In the genomic region with DNA sequence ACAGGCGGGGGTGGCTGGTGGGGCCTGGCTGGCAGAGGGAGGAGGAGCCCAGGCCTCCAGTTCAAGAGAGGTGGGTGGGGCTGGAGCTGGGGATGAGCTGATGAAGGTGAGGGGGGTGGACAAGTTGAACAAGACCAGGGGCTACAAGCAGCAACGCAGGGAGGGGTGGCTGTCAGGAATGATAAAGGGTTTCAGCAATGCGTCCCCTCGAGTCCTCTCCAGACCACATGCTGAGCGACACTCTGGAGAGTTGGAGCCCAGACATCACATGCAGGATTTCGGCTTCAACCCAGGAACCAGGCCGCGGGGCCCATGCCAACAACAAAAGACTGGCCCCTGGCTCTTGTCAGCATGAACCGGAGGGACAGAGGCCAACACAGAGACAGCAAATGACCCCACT, we compare ENCODE assay signal across 20 cellular contexts.
DNase-seq lines count a peak whose midpoint lies in the region; ATAC-seq, FAIRE-seq and TF ChIP-seq lines count a peak whose summit lies in the region.
"Had no signal": no experiment of that assay in that cellular context is flagged by ENCODE, and none has a peak within 500 bp of the region (broad histone marks: within the 10 kb centered on the region; RNA-seq: fewer than 3 reads in every experiment).

No MANE protein-coding gene starts in this region.

- no peak for FAIRE-seq in kidney (lab: Jason Lieb, UNC)
- FAIRE-seq: GM12892, HTR-8/SVneo had no signal

- peaks cover 9% of the 10 kb centered on the region; the same call in 2 of the 3 replicates for H3K4me1 Mint-ChIP-seq in GM23338
- H3K4me1 Mint-ChIP-seq: B cell had no signal

- H3K27me3 ChIP-seq in right cardiac atrium (ENCODE audit: control insufficient read depth, insufficient read depth) (no peaks in the 10 kb centered on the region), GM23338 (ENCODE audit: insufficient read depth) (no peaks in the 10 kb centered on the region)

- TF ChIP-seq CTCF in kidney (IDR thresholded peaks at IDR 0.05; ENCODE audit: borderline replicate concordance, extremely low read depth, insufficient read depth) (no peak), GM23338 (conservative IDR thresholded peaks at IDR 0.05; ENCODE audit: low read depth in 2 of 2) (no peak)

- no peaks in the 10 kb centered on the region for H3K9me3 Mint-ChIP-seq in GM23338
- H3K9me3 Mint-ChIP-seq: CD8-positive, alpha-beta T cell had no signal

- intact Hi-C loops in cardiac septum (cut with DNase I) (no loop called here), right cardiac atrium (cut with DNase I) (no loop called here), kidney (cut with DNase I) (no loop called here), posterior vena cava (cut with DNase I) (no loop called here)

- H3K4me3 Mint-ChIP-seq in GM23338 = no peak overlapping the region
- H3K4me3 Mint-ChIP-seq: B cell; CD8-positive, alpha-beta T cell; HFFc6 had no signal

- peaks cover 13% of the 10 kb centered on the region for H3K27me3 Mint-ChIP-seq in GM23338 (ENCODE audit: insufficient read depth, low read depth, poor library complexity)

- H3K9ac ChIP-seq in kidney (ENCODE audit: low read length in 2 of 2) = no peak overlapping the region
- H3K9ac ChIP-seq: BLaER1 treated with 17β-estradiol and CSF1 and Interleukin-3, amounts not matched to agents 10 nM and 100 nM had no signal

- 72% methylated on average over 9 of the region's 9 CpGs for WGBS in right cardiac atrium

- H3K4me1 ChIP-seq in right cardiac atrium (ENCODE audit: control insufficient read depth, insufficient read depth, low read length) = no peaks in the 10 kb centered on the region
- H3K4me1 ChIP-seq in kidney (ENCODE audit: control insufficient read depth in 1 of 2, insufficient read depth in 1 of 2, low read depth in 1 of 2, low read length in 2 of 2) = no peaks in the 10 kb centered on the region
- H3K4me1 ChIP-seq in GM23338 (ENCODE audit: insufficient read depth) = no peaks in the 10 kb centered on the region

- H3K4me2 ChIP-seq in GM23338 = no peak overlapping the region

- no peaks in the 10 kb centered on the region for H3F3A ChIP-seq in GM23338 (replicated peaks; ENCODE audit: low read depth)

- no peak overlapping the region for H3K4me3 ChIP-seq in right cardiac atrium (ENCODE audit: low read length)
- H3K4me3 ChIP-seq in kidney (ENCODE audit: low read length in 2 of 2) = no peak overlapping the region
- no peak overlapping the region for H3K4me3 ChIP-seq in GM23338
- H3K4me3 ChIP-seq: BLaER1 treated with 17β-estradiol and CSF1 and Interleukin-3, amounts not matched to agents 10 nM and 100 nM had no signal

- no peaks in the 10 kb centered on the region for H3K9me2 ChIP-seq in GM23338 (ENCODE audit: insufficient read depth)

- DNase-seq in cardiac septum (ENCODE audit: low spot score) = peak; percentile 15
- DNase-seq in right cardiac atrium = no peak
- peak; percentile 42 for DNase-seq in kidney
- DNase-seq in posterior vena cava (ENCODE audit: low spot score) = peak; percentile 35
- DNase-seq in activated gamma-delta T cell treated with Interleukin-2 at 50 U/mL for 16 hours = no peak
- no peak for DNase-seq in GDM1 (lab: John Stamatoyannopoulos, UW)
- no peak for DNase-seq in GM23338 (ENCODE audit: low spot score)
- DNase-seq: Calu3; CD8-positive, alpha-beta T cell; DND-41; EL; GOT3; H7; HFFc6; IMR-90 had no signal

- ATAC-seq in right cardiac atrium (no peak), GM23338 (no peak)
- ATAC-seq: CD8-positive, alpha-beta T cell; HCT116 had no signal

- no peaks in the 10 kb centered on the region for H3K36me3 ChIP-seq in kidney (ENCODE audit: control insufficient read depth in 1 of 2, insufficient read depth in 2 of 2, low read length in 2 of 2)
- H3K36me3 ChIP-seq in GM23338 (ENCODE audit: insufficient read depth) = peaks cover 2% of the 10 kb centered on the region; the same call in 1 of the 2 replicates
- H3K36me3 ChIP-seq: BLaER1 treated with 17β-estradiol and CSF1 and Interleukin-3, amounts not matched to agents 10 nM and 100 nM had no signal

- no peaks in the 10 kb centered on the region for H4K20me1 ChIP-seq in GM23338 (replicated peaks; ENCODE audit: insufficient read depth)

- no peak overlapping the region for H3K27ac ChIP-seq in right cardiac atrium (ENCODE audit: low read length)
- H3K27ac ChIP-seq in kidney (ENCODE audit: low read depth in 2 of 2, low read length in 2 of 2) = no peak overlapping the region
- no peak overlapping the region for H3K27ac ChIP-seq in GM23338 (ENCODE audit: low read depth)
- H3K27ac ChIP-seq: BLaER1 treated with 17β-estradiol and CSF1 and Interleukin-3, amounts not matched to agents 10 nM and 100 nM had no signal

- no peaks in the 10 kb centered on the region; the same call in 2 of the 3 replicates for H3K36me3 Mint-ChIP-seq in GM23338 (ENCODE audit: low read depth)
- H3K36me3 Mint-ChIP-seq: CD8-positive, alpha-beta T cell had no signal

- H3K9me3 ChIP-seq in right cardiac atrium (ENCODE audit: control insufficient read depth, low read length) (no peaks in the 10 kb centered on the region), kidney (ENCODE audit: control insufficient read depth in 1 of 2, low read length in 2 of 2) (peaks cover 0 to 2% of the 10 kb centered on the region in 2 donors)

- no peak overlapping the region for H3K27ac Mint-ChIP-seq in GM23338
- H3K27ac Mint-ChIP-seq: B cell; CD8-positive, alpha-beta T cell; HFFc6 had no signal

- H3K79me2 ChIP-seq in GM23338 (replicated peaks; ENCODE audit: insufficient read depth) = no peaks in the 10 kb centered on the region

- H2AFZ ChIP-seq in GM23338 = no peak overlapping the region

TF ChIP-seq in GM23338, 12 proteins besides CTCF, POLR2A, EP300 and RAD21:
- TF ChIP-seq NANOG (IDR thresholded peaks at IDR 0.05; ENCODE audit: borderline replicate concordance) (no peak), EZH2phosphoT487 (IDR thresholded peaks at IDR 0.05; ENCODE audit: unreplicated experiment) (no peak), EZH2 (IDR thresholded peaks at IDR 0.05; ENCODE audit: low read depth, unreplicated experiment) (no peak), ZNF331 (CRISPR knock-in tag; IDR thresholded peaks at IDR 0.05; ENCODE audit: low read depth) (no peak)
- TF ChIP-seq, protein P1, sequence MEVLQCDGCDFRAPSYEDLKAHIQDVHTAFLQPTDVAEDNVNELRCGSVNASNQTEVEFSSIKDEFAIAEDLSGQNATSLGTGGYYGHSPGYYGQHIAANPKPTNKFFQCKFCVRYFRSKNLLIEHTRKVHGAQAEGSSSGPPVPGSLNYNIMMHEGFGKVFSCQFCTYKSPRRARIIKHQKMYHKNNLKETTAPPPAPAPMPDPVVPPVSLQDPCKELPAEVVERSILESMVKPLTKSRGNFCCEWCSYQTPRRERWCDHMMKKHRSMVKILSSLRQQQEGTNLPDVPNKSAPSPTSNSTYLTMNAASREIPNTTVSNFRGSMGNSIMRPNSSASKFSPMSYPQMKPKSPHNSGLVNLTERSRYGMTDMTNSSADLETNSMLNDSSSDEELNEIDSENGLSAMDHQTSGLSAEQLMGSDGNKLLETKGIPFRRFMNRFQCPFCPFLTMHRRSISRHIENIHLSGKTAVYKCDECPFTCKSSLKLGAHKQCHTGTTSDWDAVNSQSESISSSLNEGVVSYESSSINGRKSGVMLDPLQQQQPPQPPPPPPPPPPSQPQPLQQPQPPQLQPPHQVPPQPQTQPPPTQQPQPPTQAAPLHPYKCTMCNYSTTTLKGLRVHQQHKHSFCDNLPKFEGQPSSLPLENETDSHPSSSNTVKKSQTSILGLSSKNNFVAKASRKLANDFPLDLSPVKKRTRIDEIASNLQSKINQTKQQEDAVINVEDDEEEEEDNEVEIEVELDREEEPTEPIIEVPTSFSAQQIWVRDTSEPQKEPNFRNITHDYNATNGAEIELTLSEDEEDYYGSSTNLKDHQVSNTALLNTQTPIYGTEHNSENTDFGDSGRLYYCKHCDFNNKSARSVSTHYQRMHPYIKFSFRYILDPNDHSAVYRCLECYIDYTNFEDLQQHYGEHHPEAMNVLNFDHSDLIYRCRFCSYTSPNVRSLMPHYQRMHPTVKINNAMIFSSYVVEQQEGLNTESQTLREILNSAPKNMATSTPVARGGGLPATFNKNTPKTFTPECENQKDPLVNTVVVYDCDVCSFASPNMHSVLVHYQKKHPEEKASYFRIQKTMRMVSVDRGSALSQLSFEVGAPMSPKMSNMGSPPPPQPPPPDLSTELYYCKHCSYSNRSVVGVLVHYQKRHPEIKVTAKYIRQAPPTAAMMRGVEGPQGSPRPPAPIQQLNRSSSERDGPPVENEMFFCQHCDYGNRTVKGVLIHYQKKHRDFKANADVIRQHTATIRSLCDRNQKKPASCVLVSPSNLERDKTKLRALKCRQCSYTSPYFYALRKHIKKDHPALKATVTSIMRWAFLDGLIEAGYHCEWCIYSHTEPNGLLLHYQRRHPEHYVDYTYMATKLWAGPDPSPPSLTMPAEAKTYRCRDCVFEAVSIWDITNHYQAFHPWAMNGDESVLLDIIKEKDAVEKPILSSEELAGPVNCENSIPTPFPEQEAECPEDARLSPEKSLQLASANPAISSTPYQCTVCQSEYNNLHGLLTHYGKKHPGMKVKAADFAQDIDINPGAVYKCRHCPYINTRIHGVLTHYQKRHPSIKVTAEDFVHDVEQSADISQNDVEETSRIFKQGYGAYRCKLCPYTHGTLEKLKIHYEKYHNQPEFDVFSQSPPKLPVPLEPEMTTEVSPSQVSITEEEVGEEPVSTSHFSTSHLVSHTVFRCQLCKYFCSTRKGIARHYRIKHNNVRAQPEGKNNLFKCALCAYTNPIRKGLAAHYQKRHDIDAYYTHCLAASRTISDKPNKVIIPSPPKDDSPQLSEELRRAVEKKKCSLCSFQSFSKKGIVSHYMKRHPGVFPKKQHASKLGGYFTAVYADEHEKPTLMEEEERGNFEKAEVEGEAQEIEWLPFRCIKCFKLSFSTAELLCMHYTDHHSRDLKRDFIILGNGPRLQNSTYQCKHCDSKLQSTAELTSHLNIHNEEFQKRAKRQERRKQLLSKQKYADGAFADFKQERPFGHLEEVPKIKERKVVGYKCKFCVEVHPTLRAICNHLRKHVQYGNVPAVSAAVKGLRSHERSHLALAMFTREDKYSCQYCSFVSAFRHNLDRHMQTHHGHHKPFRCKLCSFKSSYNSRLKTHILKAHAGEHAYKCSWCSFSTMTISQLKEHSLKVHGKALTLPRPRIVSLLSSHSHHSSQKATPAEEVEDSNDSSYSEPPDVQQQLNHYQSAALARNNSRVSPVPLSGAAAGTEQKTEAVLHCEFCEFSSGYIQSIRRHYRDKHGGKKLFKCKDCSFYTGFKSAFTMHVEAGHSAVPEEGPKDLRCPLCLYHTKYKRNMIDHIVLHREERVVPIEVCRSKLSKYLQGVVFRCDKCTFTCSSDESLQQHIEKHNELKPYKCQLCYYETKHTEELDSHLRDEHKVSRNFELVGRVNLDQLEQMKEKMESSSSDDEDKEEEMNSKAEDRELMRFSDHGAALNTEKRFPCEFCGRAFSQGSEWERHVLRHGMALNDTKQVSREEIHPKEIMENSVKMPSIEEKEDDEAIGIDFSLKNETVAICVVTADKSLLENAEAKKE (CRISPR knock-in tag; IDR thresholded peaks at IDR 0.05) = no peak

Comparison
In these comparisons a context has a peak if more than half of its experiments do, and no peak if none do; other contexts are left out.
1. DNase-seq: peak in cardiac septum (single experiment), kidney (single experiment) and posterior vena cava (single experiment); none in right cardiac atrium (0 of 3), activated gamma-delta T cell treated with Interleukin-2 at 50 U/mL for 16 hours (single experiment), GDM1 (single experiment) and GM23338 (single experiment).